3 cellular contexts compared by ENCODE assay signal in genomic region chr2:172138727-172139126, GRCh38. TPM values are rescaled to one million over a fixed set of nuclear protein-coding genes. Genes with fewer than 3 reads are reported as not detected.
"Had no signal": no experiment of that assay in that cellular context is flagged by ENCODE, and none has a peak within 500 bp of the region (broad histone marks: within the 10 kb centered on the region; RNA-seq: fewer than 3 reads in every experiment).

No MANE protein-coding gene starts in this region.

RNA-seq across cellular contexts. Expression of gene DLX2, which starts 36.0 kb away (rescaled TPM):
- total RNA-seq: HT-29, IMR-90 had no signal
- polyA plus RNA-seq: IgD-negative memory B cell had no signal

RNA-seq across cellular contexts. Expression of gene DLX1, which starts 53.4 kb away (rescaled TPM):
- polyA plus RNA-seq: IgD-negative memory B cell had no signal
